In the genomic region with DNA sequence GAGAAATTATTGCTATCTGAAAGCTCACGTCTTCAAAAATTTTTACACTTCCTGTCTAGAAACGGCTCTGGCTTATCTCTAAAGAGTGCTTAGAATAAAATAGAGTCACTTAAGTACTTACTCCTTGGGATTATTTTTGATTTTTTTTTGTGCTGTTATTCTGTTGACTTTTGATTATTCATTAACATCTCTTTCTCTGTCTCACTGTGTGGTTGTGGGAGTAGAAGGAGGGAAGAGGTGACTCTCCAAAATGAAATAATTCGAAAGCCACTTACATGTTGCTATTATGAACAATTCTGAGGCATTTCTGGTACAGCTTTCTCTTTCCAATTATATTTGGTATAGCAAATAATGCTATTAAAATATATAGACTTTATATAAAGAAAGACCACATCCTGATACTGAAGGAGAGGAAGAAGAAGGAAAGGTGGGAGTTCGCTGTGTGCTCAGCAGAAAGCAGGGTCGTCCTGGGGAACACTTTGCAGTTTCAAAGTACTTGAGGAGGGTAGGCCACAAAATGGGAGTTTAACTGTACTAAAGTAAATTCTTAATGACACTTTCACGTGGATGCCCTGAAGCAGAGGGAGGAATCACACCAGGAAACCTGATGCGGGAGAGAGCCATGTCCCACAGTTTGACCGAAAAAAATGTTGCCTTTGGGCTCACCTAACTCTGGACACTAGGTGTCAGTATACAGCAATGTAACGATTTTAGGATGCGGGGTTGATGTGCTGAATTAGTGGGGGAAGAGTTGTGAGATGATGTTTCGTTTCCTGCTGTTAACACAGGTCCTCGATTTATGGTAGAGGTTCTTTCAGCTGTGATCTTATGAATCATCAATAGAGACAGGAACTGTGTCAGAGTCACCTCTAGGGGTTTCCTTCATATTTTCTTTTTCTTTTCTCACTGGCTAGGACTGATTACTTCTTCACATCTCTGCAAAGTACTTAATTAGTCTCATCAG, we compare ENCODE assay signal across 8 cellular contexts. TPM values are rescaled to one million over a fixed set of nuclear protein-coding genes. Genes with fewer than 3 reads are reported as not detected.
DNase-seq lines count a peak whose midpoint lies in the region; ATAC-seq and TF ChIP-seq lines count a peak whose summit lies in the region.

No MANE protein-coding gene starts in this region.

- no peak overlapping the region for H3K4me3 ChIP-seq in OCI-LY1 (ENCODE audit: low read depth, low read length, poor library complexity, severe bottlenecking)
- H3K4me3 ChIP-seq in epithelial cell of proximal tubule (ENCODE audit: low read depth, low read length) = peak overlapping the region; percentile 7
- no peak overlapping the region for H3K4me3 ChIP-seq in suprapubic skin

- H3K27me3 ChIP-seq in OCI-LY1 (ENCODE audit: insufficient read depth, low read length) = no peaks in the 10 kb centered on the region
- no peaks in the 10 kb centered on the region for H3K27me3 ChIP-seq in suprapubic skin

- peaks cover 0 to 10% (median 4%) of the 10 kb centered on the region in 7 donors for H3K9me3 Mint-ChIP-seq in naive B cell

- H3K4me2 ChIP-seq in OCI-LY1 (ENCODE audit: low read length) = no peak overlapping the region

- no peak overlapping the region for H3K9ac ChIP-seq in OCI-LY1 (ENCODE audit: low read length)

- TF ChIP-seq RAD21 in Ishikawa (IDR thresholded peaks at IDR 0.05; ENCODE audit: low read depth) = peak; percentile 93

- H3K4me1 ChIP-seq in OCI-LY1 (ENCODE audit: insufficient read depth, low read length, severe bottlenecking) (no peaks in the 10 kb centered on the region), suprapubic skin (peaks cover 8% of the 10 kb centered on the region)

- H3K79me2 ChIP-seq in OCI-LY1 (ENCODE audit: insufficient read depth, low read length) = no peaks in the 10 kb centered on the region

- H3K9me2 ChIP-seq in OCI-LY1 (ENCODE audit: low read depth, low read length) = no peaks in the 10 kb centered on the region

- H3K27ac Mint-ChIP-seq in naive B cell = peak overlapping the region in 1 of 6 donors; percentile 47

- H3K36me3 ChIP-seq in OCI-LY1 (ENCODE audit: insufficient read depth, low read length) = no peaks in the 10 kb centered on the region
- H3K36me3 ChIP-seq in suprapubic skin = no peaks in the 10 kb centered on the region

- peak; percentile 99 for ATAC-seq in GM21737 (IDR thresholded peaks at IDR 0.05; ENCODE audit: unreplicated experiment)
- ATAC-seq in naive B cell (ENCODE audit: low read depth in 2 of 2) = peak; percentile 93

- peaks cover 6 to 9% (median 8%) of the 10 kb centered on the region in 3 donors for H3K4me1 Mint-ChIP-seq in naive B cell

- TF ChIP-seq CTCF in OCI-LY1 (IDR thresholded peaks at IDR 0.05; ENCODE audit: low read length) (peak; percentile 81), epithelial cell of proximal tubule (conservative IDR thresholded peaks at IDR 0.05; ENCODE audit: low read depth, low read length) (peak; percentile 84), suprapubic skin (IDR thresholded peaks at IDR 0.05) (peak; percentile 55 to 68)

- no peak for TF ChIP-seq POLR2A in suprapubic skin (IDR thresholded peaks at IDR 0.05)

- 34% methylated on average over 12 of the region's 12 CpGs for WGBS in suprapubic skin

- H2AFZ ChIP-seq in OCI-LY1 (ENCODE audit: low read length) = no peak overlapping the region

- DNase-seq in EH (ENCODE audit: low read depth) (peak; percentile 89), activated T-cell treated with anti-CD3 and anti-CD28 coated beads for 1 hour (ENCODE audit: low read depth) (peak; percentile 14), epithelial cell of proximal tubule (ENCODE audit: low read depth) (peak; percentile 41), naive B cell (peak; percentile 64), suprapubic skin (ENCODE audit: low spot score in 2 of 2) (no peak)

- H3K27me3 Mint-ChIP-seq in naive B cell = peaks cover 18 to 39% (median 36%) of the 10 kb centered on the region in 3 donors

- H3F3A ChIP-seq in OCI-LY1 (ENCODE audit: insufficient read depth, low read length) = no peaks in the 10 kb centered on the region

- TF ChIP-seq EP300 in Ishikawa (IDR thresholded peaks at IDR 0.05; ENCODE audit: borderline replicate concordance) = no peak
- TF ChIP-seq EP300 in suprapubic skin (IDR thresholded peaks at IDR 0.05) = no peak

- H3K36me3 Mint-ChIP-seq in naive B cell = peaks cover 0 to 6% of the 10 kb centered on the region in 2 donors

- H3K9me3 ChIP-seq in OCI-LY1 (ENCODE audit: low read length) (0 out of 2 replicates have a peak, but pooled peaks cover 5% of the 10 kb centered on the region), suprapubic skin (no peaks in the 10 kb centered on the region)

- H4K20me1 ChIP-seq in OCI-LY1 (ENCODE audit: insufficient read depth, low read length) = no peaks in the 10 kb centered on the region

- H3K4me3 Mint-ChIP-seq in naive B cell = peak overlapping the region in 2 of 8 donors; percentile 14 to 78

- H3K27ac ChIP-seq in OCI-LY1 (ENCODE audit: low read depth, low read length, poor library complexity, severe bottlenecking) (no peak overlapping the region), suprapubic skin (no peak overlapping the region)

TF ChIP-seq in Ishikawa, 13 proteins besides CTCF, POLR2A, EP300 and RAD21:
- no peak for TF ChIP-seq NFIC (IDR thresholded peaks at IDR 0.05)
- no peak for TF ChIP-seq YY1 (IDR thresholded peaks at IDR 0.05; ENCODE audit: low read depth)
- TF ChIP-seq FOXM1 (IDR thresholded peaks at IDR 0.05; ENCODE audit: borderline replicate concordance, low read depth) = no peak
- TF ChIP-seq ZBTB7A (IDR thresholded peaks at IDR 0.05; ENCODE audit: low read depth) = no peak
- TF ChIP-seq, protein P1, sequence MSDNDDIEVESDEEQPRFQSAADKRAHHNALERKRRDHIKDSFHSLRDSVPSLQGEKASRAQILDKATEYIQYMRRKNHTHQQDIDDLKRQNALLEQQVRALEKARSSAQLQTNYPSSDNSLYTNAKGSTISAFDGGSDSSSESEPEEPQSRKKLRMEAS (IDR thresholded peaks at IDR 0.05) = no peak

RNA-seq across cellular contexts. Expression of a gene that starts 9.8 kb away (rescaled TPM):
- total RNA-seq in epithelial cell of proximal tubule (132 and 162 TPM in 2 replicates), suprapubic skin (100 to 1,000 TPM in 1 of 4 donors, 10 to 100 TPM in 3; 46.9 to 102 (median 81.5) TPM)
- 100 to 1,000 TPM; 100 to 164 (median 137) TPM for polyA plus RNA-seq in naive B cell (ENCODE audit: low read depth in 6 of 6)

Comparison
In these comparisons a context has a peak if more than half of its experiments do, and no peak if none do; other contexts are left out.
1. DNase-seq: peak in EH (single experiment), activated T-cell treated with anti-CD3 and anti-CD28 coated beads for 1 hour (single experiment), epithelial cell of proximal tubule (single experiment) and naive B cell (single experiment); none in suprapubic skin (0 of 2).
2. Peak in every context shown above with its lines, with median percentiles within 50 percentile points of each other: CTCF ChIP-seq.